14 cellular contexts compared by ENCODE assay signal in the genomic region with DNA sequence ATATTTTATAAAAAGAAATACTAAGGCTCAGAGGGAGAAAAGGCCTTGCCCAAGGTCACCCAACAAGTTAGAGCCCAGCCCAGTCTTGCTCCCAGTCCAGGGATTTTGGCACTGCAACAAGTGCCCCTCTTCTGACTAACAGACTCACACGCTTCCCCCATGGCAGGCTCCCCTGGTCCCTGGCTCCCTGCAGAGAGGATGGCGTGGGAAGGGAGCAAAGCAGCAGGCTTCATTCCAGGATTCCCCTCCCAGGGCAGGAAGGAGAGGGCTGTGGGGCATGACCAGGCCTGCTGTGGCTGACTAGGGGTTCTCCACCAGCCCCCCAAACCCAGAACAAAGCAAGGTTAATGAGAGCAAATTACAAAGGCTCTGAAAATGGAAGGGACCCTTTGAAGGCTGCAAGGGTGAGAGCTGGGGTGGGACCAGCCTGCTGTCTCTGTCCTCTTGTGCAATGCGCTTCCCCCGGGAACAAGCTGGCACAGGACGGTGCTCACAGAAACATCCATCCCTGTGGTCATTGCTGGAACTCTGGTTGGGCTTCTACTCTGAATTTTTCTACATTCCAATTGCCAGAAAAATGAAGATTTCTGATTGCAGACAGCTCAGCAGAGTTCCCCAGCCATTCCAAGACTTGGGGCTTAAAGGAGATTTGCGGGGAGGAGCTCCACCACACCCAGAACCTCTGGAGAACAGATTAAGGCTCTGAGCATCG. TPM values are rescaled to one million over a fixed set of nuclear protein-coding genes. Genes with fewer than 3 reads are reported as not detected.
A peak's percentile ranks its signal among the peaks of the same experiment; 100 is the strongest.
DNase-seq lines count a peak whose midpoint lies in the region; ATAC-seq and TF ChIP-seq lines count a peak whose summit lies in the region.
"Had no signal": no experiment of that assay in that cellular context is flagged by ENCODE, and none has a peak within 500 bp of the region (broad histone marks: within the 10 kb centered on the region; RNA-seq: fewer than 3 reads in every experiment).

No MANE protein-coding gene starts in this region.

- no peak overlapping the region for H2BK5ac ChIP-seq in IMR-90 (ENCODE audit: low read depth, low read length, poor library complexity, severe bottlenecking)

- no peak overlapping the region for H3K56ac ChIP-seq in IMR-90 (ENCODE audit: extremely low read depth, insufficient read depth, low read length)

- H4K5ac ChIP-seq in IMR-90 (ENCODE audit: low read depth, low read length), result no peak overlapping the region

- H2BK120ac ChIP-seq in IMR-90 (ENCODE audit: low read depth, low read length), result no peak overlapping the region

- H4K8ac ChIP-seq in IMR-90 (ENCODE audit: low read depth in 2 of 2, low read length in 2 of 2), result no peak overlapping the region

- peak overlapping the region; percentile 14 for H2AFZ ChIP-seq in IMR-90 (replicated peaks; ENCODE audit: low read length, poor library complexity)

- POLR2A ChIA-PET in IMR-90 (lab: Charles Lee; ENCODE audit: unreplicated experiment), result interaction anchor here (0.7 kb wide), 1 partner anchor 135 kb away, joined by 5 read pairs; no protein-coding TSS in a partner anchor

- H2BK15ac ChIP-seq in IMR-90 (ENCODE audit: low read depth, low read length), result no peak overlapping the region

- H3K4ac ChIP-seq in IMR-90 (ENCODE audit: low read depth, low read length), result no peak overlapping the region

- H4K91ac ChIP-seq in IMR-90 (ENCODE audit: insufficient read depth, low read depth, low read length), result no peak overlapping the region

- H3K27me3 ChIP-seq in IMR-90 (ENCODE audit: control insufficient read depth, insufficient read depth, low read length), result peaks cover 8% of the 10 kb centered on the region
- H3K27me3 ChIP-seq in tibial nerve, result no peaks in the 10 kb centered on the region

- no peak overlapping the region for H3K23ac ChIP-seq in IMR-90 (ENCODE audit: low read depth, low read length)

- intact Hi-C loops in IMR-90 (cut with micrococcal nuclease), result no loop called here

- ATAC-seq in IMR-90 (ENCODE audit: low read depth) (peak; percentile 18; the same call in 1 of the 2 replicates), HG03135 (IDR thresholded peaks at IDR 0.05; ENCODE audit: unreplicated experiment) (no peak)
- ATAC-seq: mucosa of descending colon, SK-N-SH treated with all-trans-retinoic acid at 6 μM for 48 hours had no signal

- no peak overlapping the region for H3K4me2 ChIP-seq in IMR-90 (ENCODE audit: low read depth, low read length)

- H3K4me1 ChIP-seq in IMR-90 (ENCODE audit: control insufficient read depth, insufficient read depth, low read length) (no peaks in the 10 kb centered on the region), tibial nerve (peaks cover 0 to 22% (median 0%) of the 10 kb centered on the region in 4 donors)

- H3K9ac ChIP-seq in IMR-90 (ENCODE audit: low read depth, low read length), result no peak overlapping the region

- no peak for TF ChIP-seq POLR2A in IMR-90 (IDR thresholded peaks at IDR 0.05; ENCODE audit: low read depth, low read length)
- no peak for TF ChIP-seq POLR2A in tibial nerve (IDR thresholded peaks at IDR 0.05)

- H3K14ac ChIP-seq in IMR-90 (replicated peaks; ENCODE audit: low read depth, low read length), result no peak overlapping the region

- in situ Hi-C loops in IMR-90 (cut with MboI; ENCODE audit: low sequenced_read_pairs), result loop anchor here (10.0 kb wide), 1 partner anchor 193 kb away; no protein-coding TSS in a partner anchor

- TF ChIP-seq CTCF in IMR-90 (conservative IDR thresholded peaks at IDR 0.05; ENCODE audit: low read depth, low read length), result no peak
- TF ChIP-seq CTCF in choroid plexus epithelial cell (conservative IDR thresholded peaks at IDR 0.05; ENCODE audit: low read depth, low read length), result no peak
- no peak for TF ChIP-seq CTCF in tibial nerve (IDR thresholded peaks at IDR 0.05)

- H2BK20ac ChIP-seq in IMR-90 (ENCODE audit: low read depth, low read length), result no peak overlapping the region

- no peak overlapping the region for H3K18ac ChIP-seq in IMR-90 (ENCODE audit: low read depth, low read length)

- H3K27ac ChIP-seq in IMR-90 (ENCODE audit: insufficient read depth, low read length) (no peak overlapping the region), tibial nerve (no peak overlapping the region)
- H3K27ac ChIP-seq: thoracic aorta had no signal

- no CpG with 5 or more reads among the region's 7 CpGs for WGBS in IMR-90 (ENCODE audit: extremely low coverage in 2 of 2, insufficient read length in 1 of 2), 2 experiments
- 60 to 62% methylated on average over 7 of the region's 7 CpGs for WGBS in tibial nerve, 2 donors

- no peak overlapping the region for H2AK9ac ChIP-seq in IMR-90 (replicated peaks; ENCODE audit: low read depth, low read length, poor library complexity)

- CTCF ChIA-PET in IMR-90 (lab: Yijun Ruan, JAX), result no interaction called here

- H3K79me1 ChIP-seq in IMR-90 (ENCODE audit: low read depth in 1 of 2, low read length in 2 of 2), result no peaks in the 10 kb centered on the region

- H2AK5ac ChIP-seq in IMR-90 (ENCODE audit: low read depth, low read length), result no peak overlapping the region

- TF ChIP-seq RAD21 in IMR-90 (IDR thresholded peaks at IDR 0.05; ENCODE audit: low read length), result no peak

- H3K4me3 ChIP-seq in IMR-90 (ENCODE audit: insufficient read depth, low read depth, low read length) (no peak overlapping the region), choroid plexus epithelial cell (ENCODE audit: low read depth, low read length) (no peak overlapping the region), tibial nerve (no peak overlapping the region)
- H3K4me3 ChIP-seq: mucosa of descending colon, thoracic aorta had no signal

- H4K20me1 ChIP-seq in IMR-90 (ENCODE audit: insufficient read depth, low read length), result no peaks in the 10 kb centered on the region

- no peaks in the 10 kb centered on the region for H3K36me3 ChIP-seq in IMR-90 (ENCODE audit: control insufficient read depth, insufficient read depth, low read length)
- no peaks in the 10 kb centered on the region for H3K36me3 ChIP-seq in tibial nerve
- H3K36me3 ChIP-seq: thoracic aorta had no signal

- no peak for TF ChIP-seq EP300 in tibial nerve (IDR thresholded peaks at IDR 0.05)

- no peaks in the 10 kb centered on the region for H3K9me1 ChIP-seq in IMR-90 (ENCODE audit: insufficient read depth, low read length)

- no peak for DNase-seq in IMR-90
- peak; percentile 22 for DNase-seq in choroid plexus epithelial cell (ENCODE audit: low read depth)
- peak; percentile 14 for DNase-seq in hepatic stellate cell (ENCODE audit: low spot score)
- peak; percentile 40 to 45 for DNase-seq in tibial nerve (ENCODE audit: low spot score in 2 of 2)
- DNase-seq in effector CD4-positive, alpha-beta T cell, result no peak
- DNase-seq in AG08396 (ENCODE audit: low spot score), result no peak
- DNase-seq: activated effector memory CD4-positive, alpha-beta T cell treated with Interleukin-2 at 50 U/mL for 16 hours; glutamatergic neuron; islet precursor cell; posterior cingulate gyrus had no signal

- dilution Hi-C loops in IMR-90 (cut with HindIII; ENCODE audit: low sequenced_read_pairs, unreplicated experiment), result no loop called here

- H3K9me3 ChIP-seq in IMR-90 (ENCODE audit: control insufficient read depth, insufficient read depth, low read length) (no peaks in the 10 kb centered on the region), tibial nerve (no peaks in the 10 kb centered on the region)
- H3K9me3 ChIP-seq: mucosa of descending colon, thoracic aorta had no signal

- no TSS peak for BruUV-seq in IMR-90 (replicated peaks; lab: Mats Ljungman, UMichigan)

TF ChIP-seq in IMR-90, 13 proteins besides CTCF, POLR2A, EP300 and RAD21 (continues in another document):
- TF ChIP-seq SMC3 (IDR thresholded peaks at IDR 0.05; ENCODE audit: low read depth, low read length), result no peak
- TF ChIP-seq CEBPB (IDR thresholded peaks at IDR 0.05; ENCODE audit: low read depth, low read length), result no peak
- TF ChIP-seq, protein P1, sequence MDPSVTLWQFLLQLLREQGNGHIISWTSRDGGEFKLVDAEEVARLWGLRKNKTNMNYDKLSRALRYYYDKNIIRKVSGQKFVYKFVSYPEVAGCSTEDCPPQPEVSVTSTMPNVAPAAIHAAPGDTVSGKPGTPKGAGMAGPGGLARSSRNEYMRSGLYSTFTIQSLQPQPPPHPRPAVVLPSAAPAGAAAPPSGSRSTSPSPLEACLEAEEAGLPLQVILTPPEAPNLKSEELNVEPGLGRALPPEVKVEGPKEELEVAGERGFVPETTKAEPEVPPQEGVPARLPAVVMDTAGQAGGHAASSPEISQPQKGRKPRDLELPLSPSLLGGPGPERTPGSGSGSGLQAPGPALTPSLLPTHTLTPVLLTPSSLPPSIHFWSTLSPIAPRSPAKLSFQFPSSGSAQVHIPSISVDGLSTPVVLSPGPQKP (IDR thresholded peaks at IDR 0.05; ENCODE audit: borderline replicate concordance, low read depth, low read length), result no peak
- TF ChIP-seq RFX5 (IDR thresholded peaks at IDR 0.05; ENCODE audit: low read depth, low read length), result no peak
- no peak for TF ChIP-seq NFE2L2 (IDR thresholded peaks at IDR 0.05; ENCODE audit: low read depth, low read length)
- no peak for TF ChIP-seq BHLHE40 (IDR thresholded peaks at IDR 0.05; ENCODE audit: low read depth, low read length)
- TF ChIP-seq CHD1 (IDR thresholded peaks at IDR 0.05; ENCODE audit: low read depth, low read length), result no peak
- TF ChIP-seq MAZ (IDR thresholded peaks at IDR 0.05; ENCODE audit: borderline replicate concordance, low read depth, low read length), result no peak
- TF ChIP-seq MXI1 (IDR thresholded peaks at IDR 0.05; ENCODE audit: borderline replicate concordance, low read depth, low read length), result no peak
- TF ChIP-seq, protein P2, sequence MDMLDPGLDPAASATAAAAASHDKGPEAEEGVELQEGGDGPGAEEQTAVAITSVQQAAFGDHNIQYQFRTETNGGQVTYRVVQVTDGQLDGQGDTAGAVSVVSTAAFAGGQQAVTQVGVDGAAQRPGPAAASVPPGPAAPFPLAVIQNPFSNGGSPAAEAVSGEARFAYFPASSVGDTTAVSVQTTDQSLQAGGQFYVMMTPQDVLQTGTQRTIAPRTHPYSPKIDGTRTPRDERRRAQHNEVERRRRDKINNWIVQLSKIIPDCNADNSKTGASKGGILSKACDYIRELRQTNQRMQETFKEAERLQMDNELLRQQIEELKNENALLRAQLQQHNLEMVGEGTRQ (IDR thresholded peaks at IDR 0.05; ENCODE audit: low read depth, low read length), result no peak
- TF ChIP-seq FOS (IDR thresholded peaks at IDR 0.05; ENCODE audit: low read depth, low read length), result no peak
- no peak for TF ChIP-seq RCOR1 (IDR thresholded peaks at IDR 0.05; ENCODE audit: insufficient replicate concordance, low read length)

RNA-seq across cellular contexts. Expression of a gene that starts 37.1 kb away (rescaled TPM):
- total RNA-seq in IMR-90 (2012; rRNA removed) (under 0.01 TPM in 2 replicates), tibial nerve (under 1 TPM in 3 of 4 donors, not detected in 1; under 0.01 TPM)
- polyA plus RNA-seq in IMR-90 (2012; rRNA removed), result 0.03 and 0.06 TPM in 2 replicates
- polyA plus RNA-seq in IMR-90 (2012; cell fraction: cytosol; rRNA removed), result 0.02 and 0.03 TPM in 2 replicates
- 0.05 and 0.07 TPM in 2 replicates for polyA plus RNA-seq in IMR-90 (2012; cell fraction: nucleus; rRNA removed; ENCODE audit: low replicate concordance)
- total RNA-seq: mucosa of descending colon had no signal

RNA-seq across cellular contexts. Expression of a gene that starts 58.4 kb away (rescaled TPM):
- total RNA-seq in IMR-90 (2012; rRNA removed) (1,186 and 1,450 TPM in 2 replicates), tibial nerve (1,000 to 10,000 TPM in 3 of 4 donors, 100 to 1,000 TPM in 1; 918 to 2,129 (median 1,501) TPM)
- 4,692 and 5,281 TPM in 2 replicates for polyA plus RNA-seq in IMR-90 (2012; rRNA removed)
- polyA plus RNA-seq in IMR-90 (2012; cell fraction: cytosol; rRNA removed), result 1,755 and 1,772 TPM in 2 replicates
- 949 and 1,641 TPM in 2 replicates for polyA plus RNA-seq in IMR-90 (2012; cell fraction: nucleus; rRNA removed; ENCODE audit: low replicate concordance)

Comparison
In these comparisons a context has a peak if more than half of its experiments do, and no peak if none do; other contexts are left out.
1. DNase-seq: peak in choroid plexus epithelial cell (single experiment), hepatic stellate cell (single experiment) and tibial nerve (2 of 2); none in IMR-90 (single experiment), effector CD4-positive, alpha-beta T cell (single experiment) and AG08396 (single experiment).